ENCODE assay signal across 1 cellular context in the genomic region with DNA sequence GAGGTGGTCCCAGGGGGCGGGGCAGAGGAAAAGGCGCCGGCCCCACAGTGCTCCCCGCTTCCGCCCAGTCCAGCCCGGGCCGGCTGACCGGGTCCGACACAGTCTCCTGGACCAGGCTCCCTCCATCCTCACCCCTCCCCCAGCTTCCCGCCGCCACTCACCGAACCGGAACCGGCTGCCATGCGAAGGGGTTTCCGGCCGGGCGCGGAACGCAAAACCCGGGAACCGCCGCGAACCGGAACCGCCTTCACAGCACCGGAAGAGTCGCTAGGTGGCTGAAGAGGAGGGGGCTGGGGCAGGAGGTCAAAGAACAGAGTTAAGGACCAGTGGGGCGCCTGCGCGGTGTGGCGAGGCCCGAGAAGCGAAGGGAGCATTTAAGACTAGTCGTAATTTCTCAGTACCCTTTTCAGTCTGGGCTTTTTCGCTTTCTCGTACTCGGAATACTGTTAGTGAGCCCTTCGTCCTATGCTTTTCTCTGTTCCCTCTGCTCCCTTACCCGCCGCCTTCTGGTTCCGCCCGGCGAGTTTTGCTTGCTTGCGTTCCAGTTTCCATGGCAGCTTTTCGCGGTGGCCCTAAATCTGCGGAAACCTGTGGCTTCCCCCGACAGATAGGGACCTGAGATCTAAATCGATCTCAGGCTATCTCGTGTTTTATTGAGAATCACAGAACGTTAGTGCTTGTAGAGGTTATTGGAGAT.
TF ChIP-seq lines count a peak whose summit lies in the region.

SENP1 (minus strand) TSS at position 213 of the 697 bp plus-strand sequence. CDS start 4,607 bp downstream, outside the sequence.

TF ChIP-seq in HepG2, 621 proteins besides CTCF, POLR2A, EP300 and RAD21 (continued from another document and continues in another):
- peak; percentile 72; the same call in 1 of the 2 replicates for TF ChIP-seq ZGPAT (CRISPR knock-in tag; IDR thresholded peaks at IDR 0.05)
- TF ChIP-seq, protein P1, sequence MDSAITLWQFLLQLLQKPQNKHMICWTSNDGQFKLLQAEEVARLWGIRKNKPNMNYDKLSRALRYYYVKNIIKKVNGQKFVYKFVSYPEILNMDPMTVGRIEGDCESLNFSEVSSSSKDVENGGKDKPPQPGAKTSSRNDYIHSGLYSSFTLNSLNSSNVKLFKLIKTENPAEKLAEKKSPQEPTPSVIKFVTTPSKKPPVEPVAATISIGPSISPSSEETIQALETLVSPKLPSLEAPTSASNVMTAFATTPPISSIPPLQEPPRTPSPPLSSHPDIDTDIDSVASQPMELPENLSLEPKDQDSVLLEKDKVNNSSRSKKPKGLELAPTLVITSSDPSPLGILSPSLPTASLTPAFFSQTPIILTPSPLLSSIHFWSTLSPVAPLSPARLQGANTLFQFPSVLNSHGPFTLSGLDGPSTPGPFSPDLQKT (CRISPR knock-in tag; IDR thresholded peaks at IDR 0.05; ENCODE audit: borderline replicate concordance), result peak; percentile 30; the same call in 1 of the 2 replicates
- no peak for TF ChIP-seq TRIM24 (CRISPR knock-in tag; IDR thresholded peaks at IDR 0.05)
- TF ChIP-seq, protein P2, sequence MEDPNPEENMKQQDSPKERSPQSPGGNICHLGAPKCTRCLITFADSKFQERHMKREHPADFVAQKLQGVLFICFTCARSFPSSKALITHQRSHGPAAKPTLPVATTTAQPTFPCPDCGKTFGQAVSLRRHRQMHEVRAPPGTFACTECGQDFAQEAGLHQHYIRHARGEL (CRISPR knock-in tag; IDR thresholded peaks at IDR 0.05), result peak; percentile 42; the same call in 1 of the 2 replicates
- peak; percentile 45; the same call in 1 of the 2 replicates for TF ChIP-seq HCFC1 (IDR thresholded peaks at IDR 0.05; ENCODE audit: low read depth, low read length)
- no peak for TF ChIP-seq ETV6 (CRISPR knock-in tag; conservative IDR thresholded peaks at IDR 0.05)
- peak; percentile 82 for TF ChIP-seq MED8 (CRISPR knock-in tag; IDR thresholded peaks at IDR 0.05; ENCODE audit: insufficient replicate concordance)
- no peak for TF ChIP-seq ZNF253 (CRISPR knock-in tag; IDR thresholded peaks at IDR 0.05; ENCODE audit: borderline replicate concordance)
- TF ChIP-seq, protein P3, sequence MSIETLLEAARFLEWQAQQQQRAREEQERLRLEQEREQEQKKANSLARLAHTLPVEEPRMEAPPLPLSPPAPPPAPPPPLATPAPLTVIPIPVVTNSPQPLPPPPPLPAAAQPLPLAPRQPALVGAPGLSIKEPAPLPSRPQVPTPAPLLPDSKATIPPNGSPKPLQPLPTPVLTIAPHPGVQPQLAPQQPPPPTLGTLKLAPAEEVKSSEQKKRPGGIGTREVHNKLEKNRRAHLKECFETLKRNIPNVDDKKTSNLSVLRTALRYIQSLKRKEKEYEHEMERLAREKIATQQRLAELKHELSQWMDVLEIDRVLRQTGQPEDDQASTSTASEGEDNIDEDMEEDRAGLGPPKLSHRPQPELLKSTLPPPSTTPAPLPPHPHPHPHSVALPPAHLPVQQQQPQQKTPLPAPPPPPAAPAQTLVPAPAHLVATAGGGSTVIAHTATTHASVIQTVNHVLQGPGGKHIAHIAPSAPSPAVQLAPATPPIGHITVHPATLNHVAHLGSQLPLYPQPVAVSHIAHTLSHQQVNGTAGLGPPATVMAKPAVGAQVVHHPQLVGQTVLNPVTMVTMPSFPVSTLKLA (IDR thresholded peaks at IDR 0.05), result no peak
- peak; percentile 89 for TF ChIP-seq XRCC5 (optimal IDR thresholded peaks at IDR 0.05; ENCODE audit: low read length)
- no peak for TF ChIP-seq ZNF136 (CRISPR knock-in tag; IDR thresholded peaks at IDR 0.05; ENCODE audit: low read depth)
- TF ChIP-seq, protein P4, sequence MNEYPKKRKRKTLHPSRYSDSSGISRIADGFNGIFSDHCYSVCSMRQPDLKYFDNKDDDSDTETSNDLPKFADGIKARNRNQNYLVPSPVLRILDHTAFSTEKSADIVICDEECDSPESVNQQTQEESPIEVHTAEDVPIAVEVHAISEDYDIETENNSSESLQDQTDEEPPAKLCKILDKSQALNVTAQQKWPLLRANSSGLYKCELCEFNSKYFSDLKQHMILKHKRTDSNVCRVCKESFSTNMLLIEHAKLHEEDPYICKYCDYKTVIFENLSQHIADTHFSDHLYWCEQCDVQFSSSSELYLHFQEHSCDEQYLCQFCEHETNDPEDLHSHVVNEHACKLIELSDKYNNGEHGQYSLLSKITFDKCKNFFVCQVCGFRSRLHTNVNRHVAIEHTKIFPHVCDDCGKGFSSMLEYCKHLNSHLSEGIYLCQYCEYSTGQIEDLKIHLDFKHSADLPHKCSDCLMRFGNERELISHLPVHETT (CRISPR knock-in tag; conservative IDR thresholded peaks at IDR 0.05), result peak; percentile 99
- TF ChIP-seq AKAP8 (CRISPR knock-in tag; IDR thresholded peaks at IDR 0.05), result 0 out of 2 replicates have a peak, but pooled peaks have one; percentile 19
- peak; percentile 84 for TF ChIP-seq DMAP1 (CRISPR knock-in tag; IDR thresholded peaks at IDR 0.05)
- TF ChIP-seq SOX6 (IDR thresholded peaks at IDR 0.05), result no peak
- peak; percentile 71; the same call in 1 of the 2 replicates for TF ChIP-seq SOX6 (CRISPR knock-in tag; IDR thresholded peaks at IDR 0.05)
- TF ChIP-seq TFDP2 (CRISPR knock-in tag; IDR thresholded peaks at IDR 0.05), result peak; percentile 89
- TF ChIP-seq ZNF816 (CRISPR knock-in tag; IDR thresholded peaks at IDR 0.05; ENCODE audit: borderline replicate concordance), result no peak
- peak; percentile 72; the same call in 1 of the 2 replicates for TF ChIP-seq ZNF546 (CRISPR knock-in tag; conservative IDR thresholded peaks at IDR 0.05)
- TF ChIP-seq IRF2 (CRISPR knock-in tag; IDR thresholded peaks at IDR 0.05), result no peak
- no peak for TF ChIP-seq ARHGAP35 (CRISPR knock-in tag; IDR thresholded peaks at IDR 0.05; ENCODE audit: borderline replicate concordance)
- TF ChIP-seq ZNF326 (CRISPR knock-in tag; IDR thresholded peaks at IDR 0.05; ENCODE audit: borderline replicate concordance), result no peak
- no peak for TF ChIP-seq TBP (CRISPR knock-in tag; IDR thresholded peaks at IDR 0.05)
- TF ChIP-seq, protein P5, sequence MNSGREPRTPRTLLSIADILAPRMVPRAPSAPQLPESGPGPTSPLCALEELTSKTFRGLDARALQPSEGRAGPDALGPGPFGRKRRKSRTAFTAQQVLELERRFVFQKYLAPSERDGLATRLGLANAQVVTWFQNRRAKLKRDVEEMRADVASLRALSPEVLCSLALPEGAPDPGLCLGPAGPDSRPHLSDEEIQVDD (CRISPR knock-in tag; IDR thresholded peaks at IDR 0.05; ENCODE audit: borderline replicate concordance), result peak; percentile 58; the same call in 1 of the 2 replicates
- TF ChIP-seq ZKSCAN5 (CRISPR knock-in tag; IDR thresholded peaks at IDR 0.05), result no peak
- TF ChIP-seq, protein P6, sequence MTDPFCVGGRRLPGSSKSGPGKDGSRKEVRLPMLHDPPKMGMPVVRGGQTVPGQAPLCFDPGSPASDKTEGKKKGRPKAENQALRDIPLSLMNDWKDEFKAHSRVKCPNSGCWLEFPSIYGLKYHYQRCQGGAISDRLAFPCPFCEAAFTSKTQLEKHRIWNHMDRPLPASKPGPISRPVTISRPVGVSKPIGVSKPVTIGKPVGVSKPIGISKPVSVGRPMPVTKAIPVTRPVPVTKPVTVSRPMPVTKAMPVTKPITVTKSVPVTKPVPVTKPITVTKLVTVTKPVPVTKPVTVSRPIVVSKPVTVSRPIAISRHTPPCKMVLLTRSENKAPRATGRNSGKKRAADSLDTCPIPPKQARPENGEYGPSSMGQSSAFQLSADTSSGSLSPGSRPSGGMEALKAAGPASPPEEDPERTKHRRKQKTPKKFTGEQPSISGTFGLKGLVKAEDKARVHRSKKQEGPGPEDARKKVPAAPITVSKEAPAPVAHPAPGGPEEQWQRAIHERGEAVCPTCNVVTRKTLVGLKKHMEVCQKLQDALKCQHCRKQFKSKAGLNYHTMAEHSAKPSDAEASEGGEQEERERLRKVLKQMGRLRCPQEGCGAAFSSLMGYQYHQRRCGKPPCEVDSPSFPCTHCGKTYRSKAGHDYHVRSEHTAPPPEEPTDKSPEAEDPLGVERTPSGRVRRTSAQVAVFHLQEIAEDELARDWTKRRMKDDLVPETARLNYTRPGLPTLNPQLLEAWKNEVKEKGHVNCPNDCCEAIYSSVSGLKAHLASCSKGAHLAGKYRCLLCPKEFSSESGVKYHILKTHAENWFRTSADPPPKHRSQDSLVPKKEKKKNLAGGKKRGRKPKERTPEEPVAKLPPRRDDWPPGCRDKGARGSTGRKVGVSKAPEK (CRISPR knock-in tag; IDR thresholded peaks at IDR 0.05; ENCODE audit: borderline replicate concordance), result no peak
- peak; percentile 49; the same call in 1 of the 2 replicates for TF ChIP-seq ZNF30 (CRISPR knock-in tag; IDR thresholded peaks at IDR 0.05)
- no peak for TF ChIP-seq CBFB (CRISPR knock-in tag; IDR thresholded peaks at IDR 0.05)
- no peak for TF ChIP-seq SP140L (CRISPR knock-in tag; IDR thresholded peaks at IDR 0.05; ENCODE audit: borderline replicate concordance)
- TF ChIP-seq, protein P7, sequence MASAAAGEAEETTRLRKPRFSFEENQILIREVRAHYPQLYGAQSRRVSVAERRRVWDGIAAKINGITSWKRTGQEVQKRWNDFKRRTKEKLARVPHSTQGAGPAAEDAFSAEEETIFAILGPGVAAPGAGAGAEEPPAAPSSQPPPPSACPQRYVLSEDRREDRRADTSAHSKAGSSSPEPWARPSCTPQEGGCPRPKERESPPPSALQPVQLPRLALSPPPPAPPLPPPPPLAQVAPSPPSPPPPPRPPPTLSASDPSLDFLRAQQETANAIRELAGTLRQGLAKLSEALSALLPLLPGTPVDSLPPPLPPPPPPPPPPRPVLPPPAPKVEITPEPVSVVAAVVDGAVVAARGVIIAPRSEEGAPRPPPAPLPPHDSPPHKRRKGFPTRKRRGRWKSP (CRISPR knock-in tag; IDR thresholded peaks at IDR 0.05), result peak; percentile 84
- TF ChIP-seq FOXA3 (CRISPR knock-in tag; IDR thresholded peaks at IDR 0.05), result no peak; the same call in 1 of the 2 replicates
- TF ChIP-seq ZNF678 (CRISPR knock-in tag; IDR thresholded peaks at IDR 0.05), result no peak
- TF ChIP-seq, protein P8, sequence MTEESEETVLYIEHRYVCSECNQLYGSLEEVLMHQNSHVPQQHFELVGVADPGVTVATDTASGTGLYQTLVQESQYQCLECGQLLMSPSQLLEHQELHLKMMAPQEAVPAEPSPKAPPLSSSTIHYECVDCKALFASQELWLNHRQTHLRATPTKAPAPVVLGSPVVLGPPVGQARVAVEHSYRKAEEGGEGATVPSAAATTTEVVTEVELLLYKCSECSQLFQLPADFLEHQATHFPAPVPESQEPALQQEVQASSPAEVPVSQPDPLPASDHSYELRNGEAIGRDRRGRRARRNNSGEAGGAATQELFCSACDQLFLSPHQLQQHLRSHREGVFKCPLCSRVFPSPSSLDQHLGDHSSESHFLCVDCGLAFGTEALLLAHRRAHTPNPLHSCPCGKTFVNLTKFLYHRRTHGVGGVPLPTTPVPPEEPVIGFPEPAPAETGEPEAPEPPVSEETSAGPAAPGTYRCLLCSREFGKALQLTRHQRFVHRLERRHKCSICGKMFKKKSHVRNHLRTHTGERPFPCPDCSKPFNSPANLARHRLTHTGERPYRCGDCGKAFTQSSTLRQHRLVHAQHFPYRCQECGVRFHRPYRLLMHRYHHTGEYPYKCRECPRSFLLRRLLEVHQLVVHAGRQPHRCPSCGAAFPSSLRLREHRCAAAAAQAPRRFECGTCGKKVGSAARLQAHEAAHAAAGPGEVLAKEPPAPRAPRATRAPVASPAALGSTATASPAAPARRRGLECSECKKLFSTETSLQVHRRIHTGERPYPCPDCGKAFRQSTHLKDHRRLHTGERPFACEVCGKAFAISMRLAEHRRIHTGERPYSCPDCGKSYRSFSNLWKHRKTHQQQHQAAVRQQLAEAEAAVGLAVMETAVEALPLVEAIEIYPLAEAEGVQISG (CRISPR knock-in tag; IDR thresholded peaks at IDR 0.05), result peak; percentile 92
- no peak for TF ChIP-seq TCF12 (IDR thresholded peaks at IDR 0.05)
- peak; percentile 89 for TF ChIP-seq TCF12 (CRISPR knock-in tag; IDR thresholded peaks at IDR 0.05)
- TF ChIP-seq XBP1 (CRISPR knock-in tag; IDR thresholded peaks at IDR 0.05), result no peak
- TF ChIP-seq, protein P9, sequence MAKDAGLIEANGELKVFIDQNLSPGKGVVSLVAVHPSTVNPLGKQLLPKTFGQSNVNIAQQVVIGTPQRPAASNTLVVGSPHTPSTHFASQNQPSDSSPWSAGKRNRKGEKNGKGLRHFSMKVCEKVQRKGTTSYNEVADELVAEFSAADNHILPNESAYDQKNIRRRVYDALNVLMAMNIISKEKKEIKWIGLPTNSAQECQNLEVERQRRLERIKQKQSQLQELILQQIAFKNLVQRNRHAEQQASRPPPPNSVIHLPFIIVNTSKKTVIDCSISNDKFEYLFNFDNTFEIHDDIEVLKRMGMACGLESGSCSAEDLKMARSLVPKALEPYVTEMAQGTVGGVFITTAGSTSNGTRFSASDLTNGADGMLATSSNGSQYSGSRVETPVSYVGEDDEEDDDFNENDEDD (CRISPR knock-in tag; IDR thresholded peaks at IDR 0.05; ENCODE audit: borderline replicate concordance), result peak; percentile 80; the same call in 1 of the 2 replicates
- TF ChIP-seq SRF (IDR thresholded peaks at IDR 0.05; ENCODE audit: low read depth, low read length), result peak; percentile 35; the same call in 1 of the 2 replicates
- TF ChIP-seq ZNF317 (CRISPR knock-in tag; IDR thresholded peaks at IDR 0.05), result 0 out of 2 replicates have a peak, but pooled peaks have one; percentile 37
- 0 out of 2 replicates have a peak, but pooled peaks have one; percentile 47 for TF ChIP-seq CC2D1A (CRISPR knock-in tag; IDR thresholded peaks at IDR 0.05)
- TF ChIP-seq ELF1 (CRISPR knock-in tag; IDR thresholded peaks at IDR 0.05), result peak; percentile 91
- peak; percentile 99 for TF ChIP-seq ZBTB2 (CRISPR knock-in tag; IDR thresholded peaks at IDR 0.05; ENCODE audit: low read depth)
